In the genomic region with DNA sequence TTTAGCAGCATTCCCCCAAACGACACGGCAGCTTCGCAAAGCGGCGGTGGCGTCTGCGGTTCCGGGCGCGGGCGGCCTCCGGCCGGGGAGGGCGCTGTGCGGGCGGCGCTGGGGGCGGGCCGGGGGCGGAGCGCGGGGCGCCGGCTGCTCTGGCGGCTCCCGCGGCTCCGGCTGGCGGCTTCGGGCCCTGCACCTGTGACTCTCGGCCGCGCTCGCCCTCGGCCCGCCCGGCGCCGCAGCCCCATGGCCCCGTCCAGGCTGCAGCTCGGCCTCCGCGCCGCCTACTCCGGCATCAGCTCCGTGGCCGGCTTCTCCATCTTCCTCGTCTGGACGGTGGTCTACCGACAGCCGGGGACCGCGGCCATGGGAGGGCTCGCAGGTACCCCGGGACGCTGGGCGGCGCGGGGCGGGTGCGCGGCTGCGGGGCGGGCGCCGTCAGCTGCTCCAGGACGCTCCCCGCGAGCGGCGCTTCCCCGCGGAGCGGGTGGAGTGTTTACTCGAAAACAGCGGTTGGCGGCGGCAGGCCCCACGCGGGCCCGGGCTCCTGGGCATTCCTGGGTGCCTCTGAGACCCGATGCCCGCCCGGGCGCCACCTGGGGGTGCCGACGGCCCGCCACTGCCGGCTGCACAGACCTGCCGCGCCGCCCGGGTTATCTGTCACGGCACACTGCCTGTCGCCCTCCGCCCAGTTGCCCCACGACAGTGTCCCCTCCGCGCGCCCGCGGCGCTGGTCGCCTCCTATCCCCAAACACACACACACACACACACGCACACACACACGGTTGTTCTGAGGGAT, we compare ENCODE assay signal across 8 cellular contexts. TPM values are rescaled to one million over a fixed set of nuclear protein-coding genes. Genes with fewer than 3 reads are reported as not detected.
DNase-seq lines count a peak whose midpoint lies in the region; ATAC-seq and TF ChIP-seq lines count a peak whose summit lies in the region.

A gene (plus strand): TSS at position 177 of the 796 bp plus-strand sequence. CDS start 67 bp downstream, at position 244.

- intact Hi-C loops in dendritic cell treated with granulocyte-macrophage colony-stimulating factor and Interleukin-4, amounts not matched to agents 40 ng/mL and 50 ng/mL, for 4 days (cut with micrococcal nuclease), result no loop called here
- intact Hi-C loops in lower leg skin (cut with DNase I; ENCODE audit: low total_unique reads), result no loop called here

- peak within 1 kb of the TSS; percentile 94 for H3K4me3 Mint-ChIP-seq in dendritic cell treated with granulocyte-macrophage colony-stimulating factor and Interleukin-4, amounts not matched to agents 40 ng/mL and 50 ng/mL, for 4 days

- 1% methylated on average over 17 to 36 of the region's 106 CpGs for WGBS in lower leg skin, 2 donors

- peak within 1 kb of the TSS; percentile 89 for H3K27ac Mint-ChIP-seq in dendritic cell treated with granulocyte-macrophage colony-stimulating factor and Interleukin-4, amounts not matched to agents 40 ng/mL and 50 ng/mL, for 4 days

- DNase-seq in NCI-H524 (lab: John Stamatoyannopoulos, UW) (peak; percentile 44 to 51), NCI-H524 treated with DMSO at 0.1 percent for 48 hours (lab: John Stamatoyannopoulos, UW) (no peak), NCI-H2107 treated with DMSO at 0.1 percent for 48 hours (lab: John Stamatoyannopoulos, UW; ENCODE audit: unreplicated experiment) (peak; percentile 22), lower leg skin (ENCODE audit: low spot score in 2 of 2) (peak in 1 of 2 donors; percentile 94)
- DNase-seq in activated CD4-positive, alpha-beta T cell treated with anti-CD3 and anti-CD28 coated beads for 48 hours, result peak; percentile 71
- peak; percentile 67 to 75 for DNase-seq in stimulated activated CD4-positive, alpha-beta T cell treated with anti-CD3 and anti-CD28 coated beads, Interleukin-4, amount 100 ng/mL, for 4 hours

- peaks cover 6% of the 10 kb centered on the region for H3K36me3 Mint-ChIP-seq in dendritic cell treated with granulocyte-macrophage colony-stimulating factor and Interleukin-4, amounts not matched to agents 40 ng/mL and 50 ng/mL, for 4 days (ENCODE audit: low read depth)

- peak within 1 kb of the TSS; percentile 71 for H3K4me3 ChIP-seq in lower leg skin (ENCODE audit: low read depth, poor library complexity, severe bottlenecking)

- H3K4me1 Mint-ChIP-seq in dendritic cell treated with granulocyte-macrophage colony-stimulating factor and Interleukin-4, amounts not matched to agents 40 ng/mL and 50 ng/mL, for 4 days (ENCODE audit: low read depth), result peaks cover 53% of the 10 kb centered on the region

- no peak for TF ChIP-seq POLR2A in lower leg skin (IDR thresholded peaks at IDR 0.05)

- peaks cover 3% of the 10 kb centered on the region for H3K27me3 Mint-ChIP-seq in dendritic cell treated with granulocyte-macrophage colony-stimulating factor and Interleukin-4, amounts not matched to agents 40 ng/mL and 50 ng/mL, for 4 days

- no peak for TF ChIP-seq CTCF in lower leg skin (IDR thresholded peaks at IDR 0.05)

- H3K9me3 Mint-ChIP-seq in dendritic cell treated with granulocyte-macrophage colony-stimulating factor and Interleukin-4, amounts not matched to agents 40 ng/mL and 50 ng/mL, for 4 days, result no peaks in the 10 kb centered on the region

- ATAC-seq in HG02763 (IDR thresholded peaks at IDR 0.05; ENCODE audit: unreplicated experiment), result peak; percentile 86

RNA-seq across cellular contexts. Expression of the gene that starts here (rescaled TPM):
- 10 to 100 TPM; 28.2 to 51.7 (median 48.6) TPM for total RNA-seq in lower leg skin
